ENCODE assay signal across 9 cellular contexts in genomic region chr1:234498448-234499118, GRCh38. TPM values are rescaled to one million over a fixed set of nuclear protein-coding genes. Genes with fewer than 3 reads are reported as not detected.
A peak's percentile ranks its signal among the peaks of the same experiment; 100 is the strongest.
DNase-seq lines count a peak whose midpoint lies in the region; ATAC-seq and TF ChIP-seq lines count a peak whose summit lies in the region.
"Had no signal": no experiment of that assay in that cellular context is flagged by ENCODE, and none has a peak within 500 bp of the region (broad histone marks: within the 10 kb centered on the region; RNA-seq: fewer than 3 reads in every experiment).

No MANE protein-coding gene starts in this region.

- H3K9ac ChIP-seq in mucosa of stomach (ENCODE audit: low read length) = peak overlapping the region; percentile 61

- H3K4me1 ChIP-seq in breast epithelium (peaks cover 3 to 12% of the 10 kb centered on the region in 2 donors), mucosa of stomach (ENCODE audit: control insufficient read depth, insufficient read depth, low read length) (peaks cover 20% of the 10 kb centered on the region), aorta (ENCODE audit: control insufficient read depth in 1 of 2, insufficient read depth in 2 of 2, low read length in 2 of 2) (peaks cover 0 to 15% of the 10 kb centered on the region in 2 donors)

- no peak overlapping the region for H3K4me3 ChIP-seq in breast epithelium
- H3K4me3 ChIP-seq in mucosa of stomach (ENCODE audit: low read length) = no peak overlapping the region
- H3K4me3 ChIP-seq in aorta (ENCODE audit: low read length in 2 of 2) = no peak overlapping the region

- no peak for TF ChIP-seq CTCF in breast epithelium (IDR thresholded peaks at IDR 0.05)

- peak overlapping the region; percentile 24 to 44 for H3K4me3 Mint-ChIP-seq in stimulated activated naive CD8-positive, alpha-beta T cell treated with anti-CD3 and anti-CD28 coated beads, Interleukin-15, amount 100 ng/mL, for 72 hours
- H3K4me3 Mint-ChIP-seq: stimulated activated naive CD8-positive, alpha-beta T cell treated with anti-CD3 and anti-CD28 coated beads, Interleukin-15, Interleukin-2, amounts not matched to agents 100 ng/mL and 50 ng/mL, for 24 hours had no signal

- H3K36me3 ChIP-seq in breast epithelium = no peaks in the 10 kb centered on the region
- H3K36me3 ChIP-seq in mucosa of stomach (ENCODE audit: control insufficient read depth, insufficient read depth, low read length) = no peaks in the 10 kb centered on the region
- no peaks in the 10 kb centered on the region for H3K36me3 ChIP-seq in aorta (ENCODE audit: control insufficient read depth in 1 of 2, insufficient read depth in 2 of 2, low read length in 1 of 2)

- H3K27ac Mint-ChIP-seq in stimulated activated naive CD8-positive, alpha-beta T cell treated with anti-CD3 and anti-CD28 coated beads, Interleukin-15, amount 100 ng/mL, for 72 hours = peak overlapping the region in 1 of 2 donors; percentile 54

- H3K9me3 Mint-ChIP-seq in stimulated activated naive CD8-positive, alpha-beta T cell treated with anti-CD3 and anti-CD28 coated beads, Interleukin-15, amount 100 ng/mL, for 72 hours = peaks cover 6 to 14% of the 10 kb centered on the region in 2 donors

- no peak for DNase-seq in stimulated activated naive CD8-positive, alpha-beta T cell treated with anti-CD3 and anti-CD28 coated beads, Interleukin-15, amount 100 ng/mL, for 72 hours
- DNase-seq in stimulated activated naive CD8-positive, alpha-beta T cell treated with anti-CD3 and anti-CD28 coated beads, Interleukin-15, Interleukin-2, amounts not matched to agents 100 U/mL and 50 U/mL, for 24 hours = no peak
- DNase-seq in breast epithelium (ENCODE audit: low spot score in 2 of 2) (no peak), aorta (no peak), foreskin melanocyte (no peak), GF-D8 (lab: John Stamatoyannopoulos, UW) (no peak)

- H3K4me1 Mint-ChIP-seq in stimulated activated naive CD8-positive, alpha-beta T cell treated with anti-CD3 and anti-CD28 coated beads, Interleukin-15, amount 100 ng/mL, for 72 hours = peaks cover 73% of the 10 kb centered on the region

- peak; percentile 1 for ATAC-seq in stimulated activated naive CD8-positive, alpha-beta T cell treated with anti-CD3 and anti-CD28 coated beads, Interleukin-15, amount 100 ng/mL, for 72 hours
- ATAC-seq in stimulated activated naive CD8-positive, alpha-beta T cell treated with anti-CD3 and anti-CD28 coated beads, Interleukin-15, Interleukin-2, amounts not matched to agents 100 U/mL and 50 U/mL, for 24 hours = no peak
- ATAC-seq in aorta (ENCODE audit: low FRiP score) = peak; percentile 34
- no peak for ATAC-seq in GM18867 (IDR thresholded peaks at IDR 0.05; ENCODE audit: unreplicated experiment)

- intact Hi-C loops in breast epithelium (cut with DNase I; ENCODE audit: low total_unique reads) = loop anchor here (5.0 kb wide), 1 partner anchor 584 kb away; no protein-coding TSS in a partner anchor
- intact Hi-C loops in aorta (cut with DNase I) = loop anchor here (1.0 to 10.0 kb wide), 11 partner anchors 34 to 584 kb away; no protein-coding TSS in a partner anchor

- no peaks in the 10 kb centered on the region for H3K27me3 Mint-ChIP-seq in stimulated activated naive CD8-positive, alpha-beta T cell treated with anti-CD3 and anti-CD28 coated beads, Interleukin-15, amount 100 ng/mL, for 72 hours
- H3K27me3 Mint-ChIP-seq: stimulated activated naive CD8-positive, alpha-beta T cell treated with anti-CD3 and anti-CD28 coated beads, Interleukin-15, Interleukin-2, amounts not matched to agents 100 ng/mL and 50 ng/mL, for 24 hours had no signal

- H3K9me3 ChIP-seq in breast epithelium = no peaks in the 10 kb centered on the region
- no peaks in the 10 kb centered on the region for H3K9me3 ChIP-seq in mucosa of stomach (ENCODE audit: control insufficient read depth, low read length)
- H3K9me3 ChIP-seq in aorta (ENCODE audit: control insufficient read depth, low read length) = no peaks in the 10 kb centered on the region

- no peaks in the 10 kb centered on the region for H3K27me3 ChIP-seq in breast epithelium
- no peaks in the 10 kb centered on the region for H3K27me3 ChIP-seq in mucosa of stomach (ENCODE audit: control insufficient read depth, insufficient read depth, low read length)
- H3K27me3 ChIP-seq in aorta (ENCODE audit: control insufficient read depth in 1 of 2, insufficient read depth in 2 of 2, low read length in 1 of 2) = no peaks in the 10 kb centered on the region

- peak overlapping the region; percentile 86 to 89 for H3K27ac ChIP-seq in breast epithelium
- peak overlapping the region in 1 of 2 donors; percentile 73 for H3K27ac ChIP-seq in aorta (ENCODE audit: low read depth in 1 of 2, low read length in 2 of 2)

- TF ChIP-seq POLR2A in breast epithelium (IDR thresholded peaks at IDR 0.05) = no peak

- 47 to 56% methylated on average over 9 of the region's 9 CpGs for WGBS in aorta, 2 donors

RNA-seq across cellular contexts. Expression of gene TARBP1, which starts 19.6 kb away (rescaled TPM):
- total RNA-seq in breast epithelium = 10 to 100 TPM; 12.3 to 39.2 (median 32.1) TPM
- total RNA-seq in aorta = 10 to 100 TPM; 12.4 to 23.2 TPM
- 10 to 100 TPM in 1 of 2 donors, 1 to 10 TPM in 1; 3.1 to 16.1 TPM for polyA plus RNA-seq in aorta

Comparison
In these comparisons a context has a peak if more than half of its experiments do, and no peak if none do; other contexts are left out.
1. ATAC-seq: peak in stimulated activated naive CD8-positive, alpha-beta T cell treated with anti-CD3 and anti-CD28 coated beads, Interleukin-15, amount 100 ng/mL, for 72 hours (single experiment) and aorta (single experiment); none in stimulated activated naive CD8-positive, alpha-beta T cell treated with anti-CD3 and anti-CD28 coated beads, Interleukin-15, Interleukin-2, amounts not matched to agents 100 U/mL and 50 U/mL, for 24 hours (single experiment) and GM18867 (single experiment).